In genomic region chr20:46400253-46400652, GRCh38 we compare ENCODE assay signal across 8 cellular contexts. TPM values are rescaled to one million over a fixed set of nuclear protein-coding genes. Genes with fewer than 3 reads are reported as not detected.
DNase-seq lines count a peak whose midpoint lies in the region; ATAC-seq, FAIRE-seq and TF ChIP-seq lines count a peak whose summit lies in the region.

No MANE protein-coding gene starts in this region.

- peak in 1 of 2 experiments; percentile 43 for DNase-seq in PC-9
- no peak for DNase-seq in H1 (ENCODE audit: low read depth in 1 of 2, low spot score in 2 of 2)
- DNase-seq in nephron progenitor cell, result no peak
- DNase-seq in neuronal stem cell (ENCODE audit: low spot score), result no peak
- DNase-seq in mesenteric fat pad (ENCODE audit: low spot score), result no peak
- DNase-seq in glomerular visceral epithelial cell (ENCODE audit: extremely low spot score), result no peak

- no peak overlapping the region for H2BK20ac ChIP-seq in H1 (ENCODE audit: low read length)

- H2BK12ac ChIP-seq in H1 (ENCODE audit: low read depth, low read length) (no peak overlapping the region), neuronal stem cell (ENCODE audit: low read length) (no peak overlapping the region)

- H4K5ac ChIP-seq in H1 (ENCODE audit: insufficient read length, low read depth, low read length), result no peak overlapping the region

- H3K27ac Mint-ChIP-seq in nephron progenitor cell, result peak overlapping the region; percentile 8

- H3K14ac ChIP-seq in H1 (ENCODE audit: insufficient read length) (no peak overlapping the region), neuronal stem cell (ENCODE audit: low read length) (no peak overlapping the region)

- POLR2A ChIA-PET in PC-9 (lab: Charles Lee; ENCODE audit: unreplicated experiment) (no interaction called here), H1 (lab: Charles Lee; ENCODE audit: partially characterized antibody) (interaction anchor here (0.8 to 1.3 kb wide), 5 partner anchors 13 to 85 kb away, joined by 3 to 4 read pairs (median 4); no protein-coding TSS in a partner anchor)

- H3K79me1 ChIP-seq in H1 (ENCODE audit: low read depth, low read length) (peaks cover 17% of the 10 kb centered on the region), neuronal stem cell (ENCODE audit: low read depth, low read length) (peaks cover 2% of the 10 kb centered on the region)

- H3K9ac ChIP-seq in BLaER1 (peak overlapping the region; percentile 44; the same call in 1 of the 2 replicates), H1 (replicated peaks in 1 of 4; ENCODE audit: extremely low read depth in 1 of 4, low read depth in 3 of 4, low read length in 3 of 4) (no peak overlapping the region), neuronal stem cell (ENCODE audit: low read depth, low read length, poor library complexity) (no peak overlapping the region)

- peaks cover 11% of the 10 kb centered on the region for H3K36me3 Mint-ChIP-seq in nephron progenitor cell (ENCODE audit: low read depth)

- H3K18ac ChIP-seq in H1 (ENCODE audit: extremely low read depth, low read length) (no peak overlapping the region), neuronal stem cell (ENCODE audit: low read length) (no peak overlapping the region)

- peaks cover 63% of the 10 kb centered on the region for H3K4me1 ChIP-seq in BLaER1
- peaks cover 16% of the 10 kb centered on the region for H3K4me1 ChIP-seq in PC-9 (replicated peaks; ENCODE audit: insufficient read depth)
- H3K4me1 ChIP-seq in H1 (replicated peaks in 1 of 4; ENCODE audit: control insufficient read depth in 3 of 4, insufficient read depth in 4 of 4, low read length in 3 of 4), result peaks cover 1 to 6% (median 3%) of the 10 kb centered on the region in 4 experiments; a peak in 3 of 7 replicates
- H3K4me1 ChIP-seq in neuronal stem cell (ENCODE audit: control insufficient read depth in 2 of 2, insufficient read depth in 1 of 2, low read depth in 1 of 2, low read length in 2 of 2), result peaks cover 13 to 18% of the 10 kb centered on the region in 2 donors

- H3K79me2 ChIP-seq in PC-9 (ENCODE audit: low read depth) (peaks cover 15% of the 10 kb centered on the region), H1 (ENCODE audit: control insufficient read depth in 1 of 2, insufficient read depth in 2 of 2, low read length in 2 of 2) (peaks cover 5 to 61% of the 10 kb centered on the region in 2 experiments)

- H3K27me3 Mint-ChIP-seq in nephron progenitor cell (ENCODE audit: low read depth, poor library complexity), result peaks cover 3% of the 10 kb centered on the region

- H3K56ac ChIP-seq in H1 (replicated peaks; ENCODE audit: insufficient read length, low read depth, low read length), result no peak overlapping the region

- ATAC-seq in HG02759 (IDR thresholded peaks at IDR 0.05; ENCODE audit: unreplicated experiment), result no peak

- H3K4me3 Mint-ChIP-seq in nephron progenitor cell, result no peak overlapping the region

- H3K36me3 ChIP-seq in BLaER1 (peaks cover 33% of the 10 kb centered on the region), PC-9 (ENCODE audit: low read depth) (no peaks in the 10 kb centered on the region), H1 (ENCODE audit: control insufficient read depth in 2 of 4, insufficient read depth in 4 of 4, low read length in 3 of 4) (peaks cover 0 to 9% (median 0%) of the 10 kb centered on the region in 4 experiments; a peak in 4 of 8 replicates), neuronal stem cell (replicated peaks in 1 of 2; ENCODE audit: control insufficient read depth in 2 of 2, insufficient read depth in 2 of 2, low read length in 2 of 2) (peaks cover 0 to 61% of the 10 kb centered on the region in 2 donors)

- H2AK5ac ChIP-seq in H1 (ENCODE audit: low read depth, low read length), result no peak overlapping the region
- no peak overlapping the region for H2AK5ac ChIP-seq in neuronal stem cell (ENCODE audit: low read depth, low read length)

- no peak overlapping the region for H3K4me3 ChIP-seq in BLaER1
- H3K4me3 ChIP-seq in PC-9, result no peak overlapping the region
- H3K4me3 ChIP-seq in H1 (ENCODE audit: extremely low read depth in 1 of 4, insufficient read depth in 2 of 4, low read depth in 3 of 4, low read length in 4 of 4), result peak overlapping the region in 1 of 4 experiments; percentile 29; a peak in 2 of 8 replicates
- no peak overlapping the region for H3K4me3 ChIP-seq in neuronal stem cell (ENCODE audit: low read length in 2 of 2)

- TF ChIP-seq CTCF in PC-9 (conservative IDR thresholded peaks at IDR 0.05), result no peak
- TF ChIP-seq CTCF in H1 (IDR thresholded peaks at IDR 0.05; ENCODE audit: control extremely low read depth in 1 of 3, insufficient read depth in 1 of 3, low read depth in 1 of 3, low read length in 3 of 3), result no peak
- TF ChIP-seq CTCF in nephron progenitor cell (IDR thresholded peaks at IDR 0.05), result no peak

- H3K4ac ChIP-seq in H1 (replicated peaks; ENCODE audit: insufficient read length, low read depth, low read length) (no peak overlapping the region), neuronal stem cell (ENCODE audit: low read length) (no peak overlapping the region)

- no peaks in the 10 kb centered on the region for H3F3A ChIP-seq in PC-9 (ENCODE audit: insufficient read depth, low read depth)

- no peaks in the 10 kb centered on the region for H3K9me3 Mint-ChIP-seq in nephron progenitor cell

- H3K27ac ChIP-seq in BLaER1 (peak overlapping the region; percentile 60), PC-9 (no peak overlapping the region), H1 (ENCODE audit: low read depth, low read length) (no peak overlapping the region), neuronal stem cell (replicated peaks; ENCODE audit: low read length) (no peak overlapping the region)

- no peak overlapping the region for H4K8ac ChIP-seq in H1 (ENCODE audit: extremely low read depth, insufficient read depth, low read length)
- H4K8ac ChIP-seq in neuronal stem cell (ENCODE audit: low read depth, low read length), result no peak overlapping the region

- no peak for TF ChIP-seq RAD21 in H1 (IDR thresholded peaks at IDR 0.05 in 1 of 2, conservative IDR thresholded peaks at IDR 0.05 in 1 of 2; ENCODE audit: low read depth in 2 of 2, low read length in 2 of 2)

- CTCF ChIA-PET in PC-9 (lab: Charles Lee) (interaction anchor here (0.7 kb wide), 1 partner anchor 454 kb away, joined by 3 read pairs; no protein-coding TSS in a partner anchor), H1 (lab: Charles Lee; ENCODE audit: partially characterized antibody) (interaction anchor here (1.0 to 1.3 kb wide), 5 partner anchors 8 to 116 kb away, joined by 3 to 5 read pairs (median 3); no protein-coding TSS in a partner anchor)

- H2BK5ac ChIP-seq in H1 (ENCODE audit: low read depth, low read length) (no peak overlapping the region), neuronal stem cell (ENCODE audit: low read length) (no peak overlapping the region)

- TF ChIP-seq EP300 in H1 (IDR thresholded peaks at IDR 0.05; ENCODE audit: borderline replicate concordance in 1 of 2, low read depth in 2 of 2, low read length in 2 of 2), result no peak

- peaks cover 82% of the 10 kb centered on the region for H4K20me1 ChIP-seq in BLaER1
- no peaks in the 10 kb centered on the region for H4K20me1 ChIP-seq in PC-9 (ENCODE audit: insufficient read depth)
- H4K20me1 ChIP-seq in H1 (replicated peaks in 1 of 2; ENCODE audit: control insufficient read depth in 1 of 2, insufficient read depth in 2 of 2, low read length in 2 of 2), result peaks cover 2 to 13% of the 10 kb centered on the region in 2 experiments

- H3K4me1 Mint-ChIP-seq in nephron progenitor cell, result peaks cover 55% of the 10 kb centered on the region

- H3K27me3 ChIP-seq in BLaER1 (no peaks in the 10 kb centered on the region), PC-9 (ENCODE audit: insufficient read depth, low read depth) (no peaks in the 10 kb centered on the region), H1 (replicated peaks in 1 of 4; ENCODE audit: control insufficient read depth in 3 of 4, extremely low read depth in 1 of 4, insufficient read depth in 3 of 4, low read length in 3 of 4) (no peaks in the 10 kb centered on the region), neuronal stem cell (ENCODE audit: control insufficient read depth in 3 of 3, insufficient read depth in 3 of 3, low read depth in 1 of 3, low read length in 3 of 3) (no peaks in the 10 kb centered on the region)

- TF ChIP-seq POLR2A in H1 (IDR thresholded peaks at IDR 0.05; ENCODE audit: control extremely low read depth in 1 of 2, low read depth in 2 of 2, low read length in 2 of 2), result no peak

- H3K9me3 ChIP-seq in BLaER1 (no peaks in the 10 kb centered on the region), PC-9 (ENCODE audit: insufficient read depth, low read depth) (no peaks in the 10 kb centered on the region), H1 (ENCODE audit: insufficient read depth in 2 of 2, low read depth in 1 of 2, low read length in 1 of 2) (no peaks in the 10 kb centered on the region), neuronal stem cell (replicated peaks in 1 of 2; ENCODE audit: control insufficient read depth in 2 of 2, insufficient read depth in 1 of 2, low read depth in 1 of 2, low read length in 2 of 2) (no peaks in the 10 kb centered on the region)

- H2BK120ac ChIP-seq in H1 (replicated peaks; ENCODE audit: low read depth, low read length) (no peak overlapping the region), neuronal stem cell (ENCODE audit: low read depth, low read length) (no peak overlapping the region)

- no peaks in the 10 kb centered on the region for H3K9me2 ChIP-seq in PC-9 (ENCODE audit: insufficient read depth)

- H4K91ac ChIP-seq in H1 (replicated peaks; ENCODE audit: insufficient read length, low read length), result no peak overlapping the region
- H4K91ac ChIP-seq in neuronal stem cell (ENCODE audit: low read depth, low read length, poor library complexity), result no peak overlapping the region

- 72% methylated on average over 4 of the region's 4 CpGs; no CpG with 5 or more reads in 1 of the 2 experiments for WGBS in H1 (ENCODE audit: extremely low coverage in 1 of 2, insufficient coverage in 1 of 2, insufficient read length in 1 of 2, insufficient replicate concordance in 2 of 2, low coverage in 1 of 2, low lambda C conversion rate in 2 of 2, missing lambda C conversion rate in 1 of 2), 2 experiments
- WGBS in neuronal stem cell (ENCODE audit: extremely low coverage in 2 of 2, insufficient read length in 2 of 2, insufficient replicate concordance in 1 of 2), 2 donors, result no CpG with 5 or more reads among the region's 4 CpGs

- FAIRE-seq in H1 (lab: Jason Lieb, UNC), result no peak

- intact Hi-C loops in PC-9 (cut with micrococcal nuclease; ENCODE audit: unreplicated experiment), result no loop called here

- no peaks in the 10 kb centered on the region; the same call in 1 of the 2 replicates for H3K23me2 ChIP-seq in H1 (ENCODE audit: low read depth, low read length)

- H2BK15ac ChIP-seq in H1 (ENCODE audit: low read length) (no peak overlapping the region), neuronal stem cell (ENCODE audit: low read length) (no peak overlapping the region)

- H2AFZ ChIP-seq in PC-9 (no peak overlapping the region), H1 (ENCODE audit: low read length) (no peak overlapping the region), neuronal stem cell (ENCODE audit: low read length) (no peak overlapping the region)

- H3K23ac ChIP-seq in H1 (ENCODE audit: insufficient read length) (no peak overlapping the region), neuronal stem cell (ENCODE audit: low read depth, low read length, poor library complexity) (no peak overlapping the region)

- H3K4me2 ChIP-seq in BLaER1, result peak overlapping the region; percentile 71
- peak overlapping the region; percentile 26; the same call in 1 of the 2 replicates for H3K4me2 ChIP-seq in PC-9
- H3K4me2 ChIP-seq in H1 (ENCODE audit: insufficient read depth in 1 of 2, low read depth in 2 of 2, low read length in 2 of 2), result peak overlapping the region; percentile 44 to 61; a peak in 3 of 4 replicates
- H3K4me2 ChIP-seq in neuronal stem cell (ENCODE audit: insufficient read depth, low read length, poor library complexity, severe bottlenecking), result no peak overlapping the region

- BruUV-seq in PC-9 (replicated peaks; lab: Mats Ljungman, UMichigan), result no TSS peak

RNA-seq across cellular contexts. Expression of gene ELMO2, which starts 6.2 kb away (rescaled TPM):
- total RNA-seq in PC-9 (2021) (29.4 and 32.1 TPM in 2 replicates), mesenteric fat pad (62.1 TPM)
- 31.1 and 39.7 TPM in 2 replicates for total RNA-seq in H1 (2021; fragmentation: NEBNext Ultra II Directional; extraction: Animal tissue kit (Norgen Biotek cat#: 25700))
- 34.3 and 35.6 TPM in 2 replicates for polyA plus RNA-seq in H1 (2011; rRNA removed)
- polyA plus RNA-seq in H1 (2011; cell fraction: cytosol; rRNA removed), result 31.1 TPM
- 70.5 TPM for polyA plus RNA-seq in H1 (2011; cell fraction: nucleus; rRNA removed)
- polyA plus RNA-seq in H1 (2012, experiment 1 of 2), result 24.7 to 27.5 TPM (median 25.8 TPM) in 4 replicates
- 12.8 TPM for polyA plus RNA-seq in H1 (2012, experiment 2 of 2)
- polyA plus RNA-seq in H1 (2013, experiment 1 of 2), result 16.7 TPM
- 15.7 TPM for polyA plus RNA-seq in H1 (2013, experiment 2 of 2)
- 62.0 and 68.2 TPM in 2 replicates for polyA minus RNA-seq in H1 (2011; rRNA and poly(A)+ RNA removed)
- polyA minus RNA-seq in H1 (2011; cell fraction: cytosol; rRNA and poly(A)+ RNA removed), result 22.8 TPM
- 38.0 TPM for polyA minus RNA-seq in H1 (2011; cell fraction: nucleus; rRNA and poly(A)+ RNA removed)
- polyA plus RNA-seq in neuronal stem cell (2013, experiment 1 of 2), result 34.2 TPM
- 32.1 TPM for polyA plus RNA-seq in neuronal stem cell (2013, experiment 2 of 2)
